In genomic region chr2:9002637-9003365, GRCh38 we compare ENCODE assay signal across 8 cellular contexts. TPM values are rescaled to one million over a fixed set of nuclear protein-coding genes. Genes with fewer than 3 reads are reported as not detected.
DNase-seq lines count a peak whose midpoint lies in the region; ATAC-seq and TF ChIP-seq lines count a peak whose summit lies in the region.

No MANE protein-coding gene starts in this region.

- H3K9me3 ChIP-seq in WERI-Rb-1 (ENCODE audit: severe bottlenecking) (peaks cover 4% of the 10 kb centered on the region), endodermal cell (ENCODE audit: control insufficient read depth, low read length) (no peaks in the 10 kb centered on the region), mucosa of rectum (ENCODE audit: control insufficient read depth in 2 of 2, low read length in 2 of 2) (no peaks in the 10 kb centered on the region), transverse colon (no peaks in the 10 kb centered on the region)

- H3K9ac ChIP-seq in endodermal cell (ENCODE audit: extremely low read depth, low read length, poor library complexity, severe bottlenecking) (peak overlapping the region; percentile 40), mucosa of rectum (ENCODE audit: low read depth in 1 of 2, low read length in 2 of 2) (peak overlapping the region; percentile 26 to 76)

- peaks cover 4% of the 10 kb centered on the region for H3K36me3 Mint-ChIP-seq in endodermal cell (ENCODE audit: low read depth)

- in situ Hi-C loops in transverse colon (cut with MboI; ENCODE audit: low pct_ligation_motif_present in 1 of 4, low pct_unique_long_range_greater_than_20kb in 1 of 4, low sequenced_read_pairs in 3 of 4): no loop called here

- H3K4me3 Mint-ChIP-seq in endodermal cell: peak overlapping the region; percentile 87

- H3K27me3 ChIP-seq in WERI-Rb-1 (ENCODE audit: insufficient read depth, low read depth, severe bottlenecking): no peaks in the 10 kb centered on the region
- no peaks in the 10 kb centered on the region for H3K27me3 ChIP-seq in endodermal cell (ENCODE audit: control insufficient read depth, insufficient read depth, low read length, poor library complexity, severe bottlenecking)
- H3K27me3 ChIP-seq in mucosa of rectum (ENCODE audit: control insufficient read depth in 2 of 2, insufficient read depth in 2 of 2, low read length in 2 of 2): no peaks in the 10 kb centered on the region
- no peaks in the 10 kb centered on the region for H3K27me3 ChIP-seq in transverse colon

- H3K27me3 Mint-ChIP-seq in endodermal cell (ENCODE audit: insufficient read depth): peaks cover 16% of the 10 kb centered on the region

- no peak for TF ChIP-seq POLR2A in transverse colon (IDR thresholded peaks at IDR 0.05)

- WGBS in endodermal cell (ENCODE audit: insufficient coverage in 1 of 2, insufficient read length in 1 of 2), 2 experiments: 0 to 1% methylated on average over 11 to 44 of the region's 44 CpGs
- 0 to 3% methylated on average over 3 to 38 of the region's 44 CpGs for whole genome bisulfite sequencing in transverse colon (ENCODE audit: low coverage in 1 of 2), 2 donors

- DNase-seq in WERI-Rb-1 (peak; percentile 35), endodermal cell (peak; percentile 76), transverse colon (peak; percentile 23), AML-193 (lab: John Stamatoyannopoulos, UW) (no peak)

- TF ChIP-seq CTCF in WERI-Rb-1 (IDR thresholded peaks at IDR 0.05; ENCODE audit: low read depth, low read length) (no peak), endodermal cell (conservative IDR thresholded peaks at IDR 0.05) (no peak), transverse colon (IDR thresholded peaks at IDR 0.05) (no peak)

- no peaks in the 10 kb centered on the region for H3K9me3 Mint-ChIP-seq in endodermal cell

- H3K4me1 ChIP-seq in endodermal cell (ENCODE audit: control insufficient read depth, insufficient read depth, low read length): no peaks in the 10 kb centered on the region
- H3K4me1 ChIP-seq in mucosa of rectum (ENCODE audit: control insufficient read depth in 2 of 2, insufficient read depth in 2 of 2, low read length in 2 of 2): peaks cover 11 to 22% of the 10 kb centered on the region in 2 donors
- peaks cover 0 to 51% (median 26%) of the 10 kb centered on the region in 4 donors for H3K4me1 ChIP-seq in transverse colon

- TF ChIP-seq EP300 in transverse colon (IDR thresholded peaks at IDR 0.05; ENCODE audit: low read depth): no peak

- peak overlapping the region; percentile 65 for H3K27ac Mint-ChIP-seq in endodermal cell

- ATAC-seq in HG03520 (IDR thresholded peaks at IDR 0.05; ENCODE audit: unreplicated experiment) (peak; percentile 4), HG03039 (IDR thresholded peaks at IDR 0.05; ENCODE audit: unreplicated experiment) (no peak)

- H3K4me1 Mint-ChIP-seq in endodermal cell: peaks cover 21% of the 10 kb centered on the region

- H3K36me3 ChIP-seq in WERI-Rb-1 (peaks cover 8% of the 10 kb centered on the region), endodermal cell (ENCODE audit: control insufficient read depth, insufficient read depth, low read length) (no peaks in the 10 kb centered on the region), mucosa of rectum (ENCODE audit: control insufficient read depth in 2 of 2, insufficient read depth in 2 of 2, low read length in 2 of 2) (no peaks in the 10 kb centered on the region), transverse colon (no peaks in the 10 kb centered on the region)

- H3K27ac ChIP-seq in WERI-Rb-1 (peak overlapping the region; percentile 64), endodermal cell (ENCODE audit: low read depth, low read length) (no peak overlapping the region), mucosa of rectum (ENCODE audit: low read depth in 2 of 2, low read length in 2 of 2) (peak overlapping the region; percentile 57 to 73), transverse colon (peak overlapping the region; percentile 80 to 93 (median 84))

- H3K4me3 ChIP-seq in GM08714 (ENCODE audit: low read length): peak overlapping the region; percentile 74
- H3K4me3 ChIP-seq in WERI-Rb-1 (ENCODE audit: low read depth, low read length): peak overlapping the region; percentile 62
- H3K4me3 ChIP-seq in endodermal cell (ENCODE audit: low read length): peak overlapping the region; percentile 95
- H3K4me3 ChIP-seq in mucosa of rectum (ENCODE audit: low read length in 2 of 2): peak overlapping the region; percentile 65 to 68
- H3K4me3 ChIP-seq in transverse colon: peak overlapping the region; percentile 56 to 91 (median 81)

- intact Hi-C loops in transverse colon (cut with DNase I; ENCODE audit: low total_unique reads): no loop called here

RNA-seq across cellular contexts. Expression of gene MBOAT2, which starts 0.7 kb away (rescaled TPM):
- total RNA-seq in endodermal cell: 10 to 100 TPM; 45.3 to 51.0 TPM
- polyA plus RNA-seq in endodermal cell (2013, experiment 1 of 2): 64.0 TPM
- polyA plus RNA-seq in endodermal cell (2013, experiment 2 of 2): 46.7 TPM
- 100 to 1,000 TPM in 1 of 4 donors, 10 to 100 TPM in 2, 1 to 10 TPM in 1; 10.0 to 132 (median 89.2) TPM for total RNA-seq in transverse colon

Comparison
In these comparisons a context has a peak if more than half of its experiments do, and no peak if none do; other contexts are left out.
1. DNase-seq: peak in WERI-Rb-1 (single experiment), endodermal cell (single experiment) and transverse colon (single experiment); none in AML-193 (0 of 2).
2. Peak in every context shown above with its lines, with median percentiles within 50 percentile points of each other: H3K4me3 ChIP-seq.